In genomic region chr15:76468722-76469121, GRCh38 we compare ENCODE assay signal across 27 cellular contexts.
"Had no signal": no experiment of that assay in that cellular context is flagged by ENCODE, and none has a peak within 500 bp of the region (broad histone marks: within the 10 kb centered on the region; RNA-seq: fewer than 3 reads in every experiment).

No MANE protein-coding gene starts in this region.

- H3K27ac ChIP-seq: stomach, suprapubic skin, testis, thoracic aorta, thyroid gland, tibial artery, tibial nerve, transverse colon, upper lobe of left lung, upper lobe of right lung, uterus, vagina had no signal

- H3K36me3 ChIP-seq: suprapubic skin, thoracic aorta, thyroid gland, uterus had no signal

- FAIRE-seq: urothelium cell line had no signal

- DNase-seq: stimulated activated CD4-positive, alpha-beta T cell treated with anti-CD3 and anti-CD28 coated beads, Interleukin-2, amount 100 ng/mL, for 48 hours; stimulated activated CD4-positive, alpha-beta T cell treated with anti-CD3 and anti-CD28 coated beads, Interleukin-4, amount 100 ng/mL, for 1 hour; stimulated activated CD4-positive, alpha-beta T cell treated with anti-CD3 and anti-CD28 coated beads, Interleukin-4, amount 100 ng/mL, for 24 hours; stimulated activated CD4-positive, alpha-beta T cell treated with anti-CD3 and anti-CD28 coated beads, Interleukin-4, amount 100 ng/mL, for 4 hours; stimulated activated CD8-positive, alpha-beta memory T cell treated with anti-CD3 and anti-CD28 coated beads, Interleukin-4, amount 100 ng/mL, for 48 hours; stimulated activated naive B cell treated with anti-CD40 and anti-IgM and Interleukin-4, amounts not matched to agents 10 μg/mL and 1 μg/mL and 100 μg/mL, for 72 hours; stimulated activated naive CD4-positive, alpha-beta T cell; stimulated activated naive CD4-positive, alpha-beta T cell treated with Interleukin-2 at 50 U/mL for 16 hours; stimulated activated naive CD8-positive, alpha-beta T cell treated with anti-CD3 and anti-CD28 coated beads, Interleukin-15, amount 100 ng/mL, for 72 hours; stimulated activated naive CD8-positive, alpha-beta T cell treated with anti-CD3 and anti-CD28 coated beads, Interleukin-15, Interleukin-2, amounts not matched to agents 100 U/mL and 50 U/mL, for 24 hours; stomach; substantia nigra; testis; thyroid gland; tibial artery; transverse colon; trophoblast cell; upper lobe of left lung; upper lobe of right lung; uterus had no signal

- H3K4me1 ChIP-seq: stomach, suprapubic skin, testis, thyroid gland, tibial artery, tibial nerve, transverse colon, upper lobe of left lung, upper lobe of right lung, uterus, vagina had no signal

- H3K4me3 ChIP-seq: stomach, suprapubic skin, testis, thoracic aorta, thyroid gland, tibial artery, tibial nerve, transverse colon, upper lobe of left lung, upper lobe of right lung, uterus, vagina had no signal

- H3K27me3 ChIP-seq: stomach, suprapubic skin, testis, thyroid gland, tibial artery, tibial nerve, transverse colon, upper lobe of left lung, upper lobe of right lung, uterus, vagina had no signal

- H3K9me3 ChIP-seq: suprapubic skin, testis, thoracic aorta, thyroid gland, upper lobe of left lung, upper lobe of right lung, uterus, vagina had no signal

- ATAC-seq: stimulated activated effector memory CD8-positive, alpha-beta T cell treated with anti-CD3 and anti-CD28 coated beads, Interleukin-12 subunit alpha, Interleukin-12 subunit beta, amount 100 ng/mL, for 72 hours; stimulated activated memory B cell treated with anti-CD40 and anti-IgM and Interleukin-4, amounts not matched to agents 10 μg/mL and 1 μg/mL and 100 μg/mL, for 72 hours; stimulated activated naive B cell treated with anti-CD40 and anti-IgM and Interleukin-4, amounts not matched to agents 10 μg/mL and 1 μg/mL and 100 μg/mL, for 72 hours; stimulated activated naive CD8-positive, alpha-beta T cell treated with anti-CD3 and anti-CD28 coated beads, Interleukin-15, amount 100 ng/mL, for 72 hours; stimulated activated naive CD8-positive, alpha-beta T cell treated with anti-CD3 and anti-CD28 coated beads, Interleukin-15, Interleukin-2, amounts not matched to agents 100 U/mL and 50 U/mL, for 24 hours; upper lobe of right lung had no signal
